Comparison of ENCODE assay signal across 9 cellular contexts in genomic region chr6:46626228-46626909, GRCh38. TPM values are rescaled to one million over a fixed set of nuclear protein-coding genes. Genes with fewer than 3 reads are reported as not detected.
DNase-seq lines count a peak whose midpoint lies in the region; ATAC-seq, FAIRE-seq and TF ChIP-seq lines count a peak whose summit lies in the region.
"Had no signal": no experiment of that assay in that cellular context is flagged by ENCODE, and none has a peak within 500 bp of the region (broad histone marks: within the 10 kb centered on the region; RNA-seq: fewer than 3 reads in every experiment).

No MANE protein-coding gene starts in this region.

- no peaks in the 10 kb centered on the region for H3K4me1 ChIP-seq in small intestine (ENCODE audit: control insufficient read depth in 2 of 2, insufficient read depth in 1 of 2, low read depth in 1 of 2, low read length in 1 of 2)
- H3K4me1 ChIP-seq in suprapubic skin = no peaks in the 10 kb centered on the region
- H3K4me1 ChIP-seq: SJSA1 had no signal

- H3K36me3 Mint-ChIP-seq in T-helper 2 cell treated with Interferon-gamma antibody and Interleukin-4, amounts not matched to agents 5 μg/mL and 100 μg/mL, for 36 hours (ENCODE audit: low read depth) = no peaks in the 10 kb centered on the region
- no peaks in the 10 kb centered on the region for H3K36me3 Mint-ChIP-seq in glutamatergic neuron (ENCODE audit: unreplicated experiment)

- 11 to 15% (median 13%) methylated on average over 3 of the region's 3 CpGs for WGBS in small intestine, 3 donors
- 21% methylated on average over 3 of the region's 3 CpGs for WGBS in suprapubic skin

- no peak for TF ChIP-seq EP300 in suprapubic skin (IDR thresholded peaks at IDR 0.05)

- no peaks in the 10 kb centered on the region for H3K36me3 ChIP-seq in small intestine (ENCODE audit: control insufficient read depth in 2 of 2, insufficient read depth in 2 of 2, low read length in 2 of 2)
- H3K36me3 ChIP-seq in suprapubic skin = peaks cover 19% of the 10 kb centered on the region
- H3K36me3 ChIP-seq: SJSA1 had no signal

- no peak for TF ChIP-seq POLR2A in suprapubic skin (IDR thresholded peaks at IDR 0.05)

- TF ChIP-seq CTCF in glutamatergic neuron (IDR thresholded peaks at IDR 0.05; ENCODE audit: partially characterized antibody, unreplicated experiment) (peak; percentile 70), suprapubic skin (IDR thresholded peaks at IDR 0.05) (peak in 1 of 2 donors; percentile 46)

- peak; percentile 76 for FAIRE-seq in small intestine (lab: Jason Lieb, UNC)

- H3K27me3 ChIP-seq in small intestine (ENCODE audit: control insufficient read depth in 2 of 2, insufficient read depth in 2 of 2, low read length in 2 of 2) (no peaks in the 10 kb centered on the region), suprapubic skin (no peaks in the 10 kb centered on the region)
- H3K27me3 ChIP-seq: SJSA1 had no signal

- H3K27me3 Mint-ChIP-seq in T-helper 2 cell treated with Interferon-gamma antibody and Interleukin-4, amounts not matched to agents 5 μg/mL and 100 μg/mL, for 36 hours (ENCODE audit: low read depth) = peaks cover 26% of the 10 kb centered on the region
- H3K27me3 Mint-ChIP-seq in glutamatergic neuron (ENCODE audit: unreplicated experiment) = no peaks in the 10 kb centered on the region

- ATAC-seq in GM18909 (IDR thresholded peaks at IDR 0.05; ENCODE audit: poor library complexity, unreplicated experiment) (peak; percentile 58), HG02973 (IDR thresholded peaks at IDR 0.05; ENCODE audit: unreplicated experiment) (no peak)

- H3K4me3 Mint-ChIP-seq in T-helper 2 cell treated with Interferon-gamma antibody and Interleukin-4, amounts not matched to agents 5 μg/mL and 100 μg/mL, for 36 hours = peak overlapping the region; percentile 17
- no peak overlapping the region for H3K4me3 Mint-ChIP-seq in glutamatergic neuron (ENCODE audit: unreplicated experiment)

- DNase-seq in COLO829 (ENCODE audit: low spot score) (peak; percentile 15), glutamatergic neuron (no peak), small intestine (peak; percentile 37), suprapubic skin (ENCODE audit: low spot score in 2 of 2) (no peak)
- peak; percentile 3 for DNase-seq in Jurkat, Clone E6-1 (ENCODE audit: low read depth, low spot score)
- DNase-seq in T-helper 2 cell treated with Interferon-gamma antibody and Interleukin-4, amounts not matched to agents 5 μg/mL and 100 μg/mL, for 36 hours (ENCODE audit: low spot score) = no peak

- no peaks in the 10 kb centered on the region for H3K9me3 Mint-ChIP-seq in T-helper 2 cell treated with Interferon-gamma antibody and Interleukin-4, amounts not matched to agents 5 μg/mL and 100 μg/mL, for 36 hours
- H3K9me3 Mint-ChIP-seq in glutamatergic neuron (ENCODE audit: unreplicated experiment) = no peaks in the 10 kb centered on the region

- H3K4me1 Mint-ChIP-seq in T-helper 2 cell treated with Interferon-gamma antibody and Interleukin-4, amounts not matched to agents 5 μg/mL and 100 μg/mL, for 36 hours (ENCODE audit: low read depth) = peaks cover 4% of the 10 kb centered on the region
- no peaks in the 10 kb centered on the region for H3K4me1 Mint-ChIP-seq in glutamatergic neuron (ENCODE audit: low read depth, unreplicated experiment)

- H3K27ac ChIP-seq in small intestine (ENCODE audit: low read depth in 1 of 2, low read length in 1 of 2) (no peak overlapping the region), suprapubic skin (no peak overlapping the region)
- H3K27ac ChIP-seq: SJSA1 had no signal

- H3K9me3 ChIP-seq in small intestine (ENCODE audit: control insufficient read depth, low read depth) = no peaks in the 10 kb centered on the region
- H3K9me3 ChIP-seq in suprapubic skin = no peaks in the 10 kb centered on the region
- H3K9me3 ChIP-seq: SJSA1 had no signal

- no peak overlapping the region for H3K27ac Mint-ChIP-seq in T-helper 2 cell treated with Interferon-gamma antibody and Interleukin-4, amounts not matched to agents 5 μg/mL and 100 μg/mL, for 36 hours
- H3K27ac Mint-ChIP-seq in glutamatergic neuron (ENCODE audit: unreplicated experiment) = no peak overlapping the region

- no peak overlapping the region for H3K4me3 ChIP-seq in Jurkat, Clone E6-1 (ENCODE audit: low read length)
- no peak overlapping the region for H3K4me3 ChIP-seq in small intestine (ENCODE audit: low read depth in 1 of 2, low read length in 2 of 2)
- H3K4me3 ChIP-seq in suprapubic skin = no peak overlapping the region
- H3K4me3 ChIP-seq: SJSA1 had no signal

RNA-seq across cellular contexts. Expression of gene CYP39A1, which starts 26.2 kb away (rescaled TPM):
- not detected for polyA plus RNA-seq in Jurkat, Clone E6-1 (2012; ENCODE audit: insufficient read depth, insufficient read length)
- total RNA-seq in glutamatergic neuron (ENCODE audit: unreplicated experiment) (0.17 TPM), suprapubic skin (10 to 100 TPM; 20.0 to 46.4 (median 33.1) TPM)
- 1 to 10 TPM in 1 of 3 donors, under 1 TPM in 1, not detected in 1; 0.22 to 2.5 TPM for polyA plus RNA-seq in small intestine

RNA-seq across cellular contexts. Expression of gene SLC25A27, which starts 26.4 kb away (rescaled TPM):
- polyA plus RNA-seq in Jurkat, Clone E6-1 (2012; ENCODE audit: insufficient read depth, insufficient read length) = 4.8 TPM
- 13.6 TPM for total RNA-seq in glutamatergic neuron (ENCODE audit: unreplicated experiment)
- polyA plus RNA-seq in small intestine = 1 to 10 TPM in 2 of 3 donors, not detected in 1; 1.3 to 3.7 TPM
- total RNA-seq in suprapubic skin = 10 to 100 TPM; 18.3 to 74.2 (median 24.0) TPM

Comparison
In these comparisons a context has a peak if more than half of its experiments do, and no peak if none do; other contexts are left out.
1. DNase-seq: peak in COLO829 (single experiment), Jurkat, Clone E6-1 (single experiment) and small intestine (single experiment); none in T-helper 2 cell treated with Interferon-gamma antibody and Interleukin-4, amounts not matched to agents 5 μg/mL and 100 μg/mL, for 36 hours (single experiment), glutamatergic neuron (single experiment) and suprapubic skin (0 of 2).
2. RNA of gene CYP39A1, which starts 26.2 kb away (total RNA-seq): 20.0 to 46.4 TPM in suprapubic skin; 0.17 TPM in glutamatergic neuron (single experiment); every median in the first group is over 10 times any median in the second.